ENCODE assay signal across 34 cellular contexts in the genomic region with DNA sequence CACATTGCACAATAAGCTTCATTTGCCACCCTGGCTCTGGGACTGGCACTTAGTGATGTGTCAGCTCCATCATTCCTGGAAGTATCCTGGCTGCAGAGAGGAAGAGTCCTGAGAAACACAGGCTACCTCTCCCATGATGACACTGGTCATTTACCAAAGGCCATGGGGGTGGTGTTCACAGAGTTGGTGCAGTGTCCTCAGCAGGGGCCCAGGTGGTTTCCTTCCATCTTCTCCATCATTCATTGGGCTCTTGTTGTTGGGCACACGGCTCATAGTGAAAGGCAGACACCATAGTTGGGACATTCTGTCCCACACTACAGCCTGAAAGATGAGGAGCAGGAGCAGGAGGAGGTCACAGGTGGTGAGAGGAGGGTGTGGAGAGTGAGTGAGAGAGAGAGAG. TPM values are rescaled to one million over a fixed set of nuclear protein-coding genes. Genes with fewer than 3 reads are reported as not detected.
"Had no signal": no experiment of that assay in that cellular context is flagged by ENCODE, and none has a peak within 500 bp of the region (broad histone marks: within the 10 kb centered on the region; RNA-seq: fewer than 3 reads in every experiment).

No MANE protein-coding gene starts in this region.

- FAIRE-seq: pancreas had no signal

- H3K4me1 ChIP-seq: pancreas, psoas muscle, spleen, suprapubic skin, testis, tibial artery, transverse colon, upper lobe of right lung, uterus had no signal

- H3K4me3 ChIP-seq: pancreas, psoas muscle, skin epidermis, smooth muscle cell, spleen, suprapubic skin, testis, tibial artery, transverse colon, upper lobe of right lung, uterus had no signal

- H3K27me3 ChIP-seq: neutrophil, pancreas, suprapubic skin, testis, tibial artery, transverse colon, upper lobe of right lung, uterus had no signal

- H3K36me3 ChIP-seq: neutrophil, pancreas, spleen, suprapubic skin, tibial artery, transverse colon, upper lobe of right lung, uterus had no signal

- ATAC-seq: naive thymus-derived CD8-positive, alpha-beta T cell; pancreas; psoas muscle; right cardiac atrium; sciatic nerve; stimulated activated memory B cell treated with anti-CD40 and anti-IgM and Interleukin-4, amounts not matched to agents 10 μg/mL and 1 μg/mL and 100 μg/mL, for 72 hours; stimulated activated naive CD8-positive, alpha-beta T cell treated with anti-CD3 and anti-CD28 coated beads, Interleukin-15, amount 100 ng/mL, for 72 hours; stimulated activated naive CD8-positive, alpha-beta T cell treated with anti-CD3 and anti-CD28 coated beads, Interleukin-15, Interleukin-2, amounts not matched to agents 100 U/mL and 50 U/mL, for 24 hours; upper lobe of right lung had no signal

- DNase-seq: naive thymus-derived CD8-positive, alpha-beta T cell; nephron progenitor cell; nucleus accumbens; pancreas; psoas muscle; right cardiac atrium; spleen; stimulated activated CD4-positive, alpha-beta T cell treated with anti-CD3 and anti-CD28 coated beads, Interleukin-12 subunit alpha, Interleukin-12 subunit beta, amount 100 ng/mL, for 4 hours; stimulated activated CD4-positive, alpha-beta T cell treated with anti-CD3 and anti-CD28 coated beads, Interleukin-1b, Interleukin-23, amount 100 ng/mL, for 48 hours; stimulated activated CD4-positive, alpha-beta T cell treated with anti-CD3 and anti-CD28 coated beads, Interleukin-4, amount 100 ng/mL, for 1 hour; stimulated activated CD4-positive, alpha-beta T cell treated with anti-CD3 and anti-CD28 coated beads, Interleukin-4, amount 100 ng/mL, for 4 hours; stimulated activated CD8-positive, alpha-beta memory T cell treated with anti-CD3 and anti-CD28 coated beads, Interleukin-4, amount 100 ng/mL, for 48 hours; stimulated activated naive CD4-positive, alpha-beta T cell; stimulated activated naive CD8-positive, alpha-beta T cell treated with anti-CD3 and anti-CD28 coated beads, Interleukin-15, amount 100 ng/mL, for 72 hours; stimulated activated naive CD8-positive, alpha-beta T cell treated with anti-CD3 and anti-CD28 coated beads, Interleukin-15, Interleukin-2, amounts not matched to agents 100 U/mL and 50 U/mL, for 24 hours; substantia nigra; testis; tibial artery; transverse colon; upper lobe of right lung; uterus had no signal

- H3K27ac ChIP-seq: neutrophil, pancreas, psoas muscle, skin epidermis, spleen, suprapubic skin, testis, tibial artery, transverse colon, upper lobe of right lung, uterus had no signal

- H3K4me2 ChIP-seq: smooth muscle cell had no signal

- H3K9me3 ChIP-seq: neutrophil, pancreas, psoas muscle, spleen, suprapubic skin, testis, tibial artery, transverse colon, upper lobe of right lung, uterus had no signal

RNA-seq across cellular contexts. Expression of a gene that starts 15.8 kb away (rescaled TPM):
- total RNA-seq: naive thymus-derived CD8-positive, alpha-beta T cell; natural killer cell treated with Interleukin-12 subunit alpha and Interleukin-12 subunit beta and Interleukin-15 and Interleukin-18, amount 100 ng/mL, for 72 hours; neural crest cell; omental fat pad; osteocyte; pancreas; posterior vena cava; psoas muscle; renal cortical epithelial cell; right cardiac atrium; spleen; transverse colon; upper lobe of right lung; urinary bladder; uterus had no signal
- polyA plus RNA-seq: naive thymus-derived CD8-positive, alpha-beta T cell; psoas muscle; right cardiac atrium; spleen had no signal

RNA-seq across cellular contexts. Expression of a gene that starts 60.0 kb away (rescaled TPM):
- total RNA-seq: naive thymus-derived CD8-positive, alpha-beta T cell; natural killer cell treated with Interleukin-12 subunit alpha and Interleukin-12 subunit beta and Interleukin-15 and Interleukin-18, amount 100 ng/mL, for 72 hours; neural crest cell; osteocyte; psoas muscle; renal cortical epithelial cell; right cardiac atrium; sciatic nerve; smooth muscle cell; spleen; testis; transverse colon; upper lobe of right lung; urinary bladder; uterus had no signal
- polyA plus RNA-seq: naive thymus-derived CD8-positive, alpha-beta T cell; psoas muscle; right cardiac atrium; urinary bladder had no signal
